ENCODE assay signal across 17 cellular contexts in the genomic region with DNA sequence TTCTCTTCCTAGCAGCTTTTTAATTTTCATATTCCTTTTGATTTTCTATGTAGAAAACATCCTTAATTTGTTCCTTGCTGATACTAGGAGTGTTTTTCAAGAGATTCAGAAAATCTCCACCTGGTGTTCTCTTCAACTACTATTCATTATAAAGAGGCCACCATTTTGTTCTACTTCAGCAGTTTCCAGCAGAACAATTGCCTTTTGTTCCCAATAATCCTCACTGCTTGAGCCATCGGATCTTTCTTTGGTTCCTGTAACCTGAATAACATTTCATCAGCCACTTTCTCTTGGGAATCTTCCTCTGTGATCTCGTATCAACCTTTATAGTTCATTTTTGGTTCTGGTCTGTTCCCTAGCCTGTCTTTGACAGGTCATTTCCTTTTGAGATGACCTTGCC. TPM values are rescaled to one million over a fixed set of nuclear protein-coding genes. Genes with fewer than 3 reads are reported as not detected.
DNase-seq lines count a peak whose midpoint lies in the region; ATAC-seq and TF ChIP-seq lines count a peak whose summit lies in the region.
"Had no signal": no experiment of that assay in that cellular context is flagged by ENCODE, and none has a peak within 500 bp of the region (broad histone marks: within the 10 kb centered on the region; RNA-seq: fewer than 3 reads in every experiment).

No MANE protein-coding gene starts in this region.

- H3K79me2 ChIP-seq in neural progenitor cell (ENCODE audit: low read depth) = no peaks in the 10 kb centered on the region

- peak; percentile 22; the same call in 1 of the 2 replicates for ATAC-seq in WTC11
- ATAC-seq in HG03439 (IDR thresholded peaks at IDR 0.05; ENCODE audit: unreplicated experiment) = no peak
- ATAC-seq: CD8-positive, alpha-beta T cell had no signal

- peaks cover 4% of the 10 kb centered on the region for H3K36me3 ChIP-seq in neural progenitor cell
- H3K36me3 ChIP-seq in adrenal gland (replicated peaks in 1 of 2) = no peaks in the 10 kb centered on the region
- H3K36me3 ChIP-seq: HAP-1 had no signal

- POLR2A ChIA-PET in WTC11 (lab: Charles Lee) = no interaction called here

- CTCF ChIA-PET in WTC11 (lab: Charles Lee) = no interaction called here

- H3K27me3 ChIP-seq in neural progenitor cell = no peaks in the 10 kb centered on the region
- no peaks in the 10 kb centered on the region for H3K27me3 ChIP-seq in adrenal gland

- H3K27me3 Mint-ChIP-seq in WTC11 (ENCODE audit: low read depth) = no peaks in the 10 kb centered on the region
- H3K27me3 Mint-ChIP-seq in neural progenitor cell (ENCODE audit: insufficient read depth, low read depth) = peaks cover 3% of the 10 kb centered on the region

- no peaks in the 10 kb centered on the region for H3K9me3 ChIP-seq in neural progenitor cell (ENCODE audit: low read depth)
- no peaks in the 10 kb centered on the region for H3K9me3 ChIP-seq in adrenal gland (replicated peaks in 1 of 3)
- H3K9me3 ChIP-seq: Caco-2, HAP-1 had no signal

- H3K36me3 Mint-ChIP-seq in WTC11 (0 out of 2 replicates have a peak, but pooled peaks cover 2% of the 10 kb centered on the region), neural progenitor cell (no peaks in the 10 kb centered on the region)
- H3K36me3 Mint-ChIP-seq: CD14-positive monocyte; CD8-positive, alpha-beta T cell had no signal

- H3K27ac Mint-ChIP-seq in WTC11 (peak overlapping the region; percentile 7; the same call in 1 of the 2 replicates), neural progenitor cell (no peak overlapping the region)
- H3K27ac Mint-ChIP-seq: CD14-positive monocyte; CD8-positive, alpha-beta T cell had no signal

- DNase-seq in NCI-H510A treated with DMSO at 0.1 percent for 48 hours (lab: John Stamatoyannopoulos, UW) = peak; percentile 16
- DNase-seq in NCI-H510A (lab: John Stamatoyannopoulos, UW) = no peak
- DNase-seq in WTC11 (ENCODE audit: low spot score) = no peak
- peak; percentile 74 for DNase-seq in neural progenitor cell (ENCODE audit: low spot score)
- no peak for DNase-seq in adrenal gland
- no peak for DNase-seq in AML-193 (lab: John Stamatoyannopoulos, UW)
- DNase-seq: ACHN; Caco-2; CD8-positive, alpha-beta T cell; GM23248 had no signal

- no peak for TF ChIP-seq POLR2A in adrenal gland (IDR thresholded peaks at IDR 0.05)

- no peak overlapping the region for H3K9ac ChIP-seq in neural progenitor cell
- H3K9ac ChIP-seq: GM23248 had no signal

- H3K4me3 ChIP-seq in neural progenitor cell (no peak overlapping the region), adrenal gland (no peak overlapping the region)
- H3K4me3 ChIP-seq: GM23248, HAP-1 had no signal

- H3K4me1 Mint-ChIP-seq in WTC11 (peaks cover 24% of the 10 kb centered on the region), neural progenitor cell (peaks cover 9% of the 10 kb centered on the region)
- H3K4me1 Mint-ChIP-seq: CD14-positive monocyte had no signal

- 53 to 60% (median 57%) methylated on average over 2 of the region's 2 CpGs for WGBS in adrenal gland, 4 donors

- H3K9me3 Mint-ChIP-seq in WTC11 = peaks cover 37% of the 10 kb centered on the region
- H3K9me3 Mint-ChIP-seq in neural progenitor cell = peaks cover 14% of the 10 kb centered on the region
- H3K9me3 Mint-ChIP-seq: CD8-positive, alpha-beta T cell had no signal

- H4K20me1 ChIP-seq in neural progenitor cell (ENCODE audit: low read depth) = no peaks in the 10 kb centered on the region

- peak overlapping the region; percentile 55 for H3K4me2 ChIP-seq in neural progenitor cell

- H2AFZ ChIP-seq in neural progenitor cell (replicated peaks) = no peak overlapping the region
- H2AFZ ChIP-seq: GM23248 had no signal

- H3K27ac ChIP-seq in neural progenitor cell = peak overlapping the region; percentile 60
- no peak overlapping the region for H3K27ac ChIP-seq in adrenal gland
- H3K27ac ChIP-seq: GM23248 had no signal

- peaks cover 16% of the 10 kb centered on the region for H3F3A ChIP-seq in neural progenitor cell (ENCODE audit: low read depth)

- H3K4me3 Mint-ChIP-seq in WTC11 (no peak overlapping the region), neural progenitor cell (no peak overlapping the region)
- H3K4me3 Mint-ChIP-seq: CD14-positive monocyte; CD8-positive, alpha-beta T cell had no signal

- TF ChIP-seq CTCF in WTC11 (IDR thresholded peaks at IDR 0.05) (no peak), neural progenitor cell (IDR thresholded peaks at IDR 0.05) (no peak), adrenal gland (IDR thresholded peaks at IDR 0.05) (no peak)

- H3K4me1 ChIP-seq in neural progenitor cell (peaks cover 18% of the 10 kb centered on the region), adrenal gland (replicated peaks in 1 of 2) (no peaks in the 10 kb centered on the region)
- H3K4me1 ChIP-seq: Caco-2, HAP-1 had no signal

- intact Hi-C loops in adrenal gland (cut with DNase I) = no loop called here

TF ChIP-seq in WTC11, 78 proteins besides CTCF, POLR2A, EP300 and RAD21 (continues in another document):
- no peak for TF ChIP-seq PRRX2 (CRISPR knock-in tag; IDR thresholded peaks at IDR 0.05)
- no peak for TF ChIP-seq ZNF232 (CRISPR knock-in tag; IDR thresholded peaks at IDR 0.05)
- TF ChIP-seq, protein P1, sequence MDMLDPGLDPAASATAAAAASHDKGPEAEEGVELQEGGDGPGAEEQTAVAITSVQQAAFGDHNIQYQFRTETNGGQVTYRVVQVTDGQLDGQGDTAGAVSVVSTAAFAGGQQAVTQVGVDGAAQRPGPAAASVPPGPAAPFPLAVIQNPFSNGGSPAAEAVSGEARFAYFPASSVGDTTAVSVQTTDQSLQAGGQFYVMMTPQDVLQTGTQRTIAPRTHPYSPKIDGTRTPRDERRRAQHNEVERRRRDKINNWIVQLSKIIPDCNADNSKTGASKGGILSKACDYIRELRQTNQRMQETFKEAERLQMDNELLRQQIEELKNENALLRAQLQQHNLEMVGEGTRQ (CRISPR knock-in tag; IDR thresholded peaks at IDR 0.05) = no peak
- TF ChIP-seq RELA (CRISPR knock-in tag; IDR thresholded peaks at IDR 0.05; ENCODE audit: borderline replicate concordance) = no peak
- TF ChIP-seq HMGA2 (CRISPR knock-in tag; IDR thresholded peaks at IDR 0.05) = no peak
- TF ChIP-seq NFATC4 (CRISPR knock-in tag; IDR thresholded peaks at IDR 0.05) = no peak
- TF ChIP-seq ZNF263 (CRISPR knock-in tag; IDR thresholded peaks at IDR 0.05; ENCODE audit: low read depth) = no peak
- TF ChIP-seq FOXK1 (CRISPR knock-in tag; IDR thresholded peaks at IDR 0.05) = no peak
- TF ChIP-seq, protein P2, sequence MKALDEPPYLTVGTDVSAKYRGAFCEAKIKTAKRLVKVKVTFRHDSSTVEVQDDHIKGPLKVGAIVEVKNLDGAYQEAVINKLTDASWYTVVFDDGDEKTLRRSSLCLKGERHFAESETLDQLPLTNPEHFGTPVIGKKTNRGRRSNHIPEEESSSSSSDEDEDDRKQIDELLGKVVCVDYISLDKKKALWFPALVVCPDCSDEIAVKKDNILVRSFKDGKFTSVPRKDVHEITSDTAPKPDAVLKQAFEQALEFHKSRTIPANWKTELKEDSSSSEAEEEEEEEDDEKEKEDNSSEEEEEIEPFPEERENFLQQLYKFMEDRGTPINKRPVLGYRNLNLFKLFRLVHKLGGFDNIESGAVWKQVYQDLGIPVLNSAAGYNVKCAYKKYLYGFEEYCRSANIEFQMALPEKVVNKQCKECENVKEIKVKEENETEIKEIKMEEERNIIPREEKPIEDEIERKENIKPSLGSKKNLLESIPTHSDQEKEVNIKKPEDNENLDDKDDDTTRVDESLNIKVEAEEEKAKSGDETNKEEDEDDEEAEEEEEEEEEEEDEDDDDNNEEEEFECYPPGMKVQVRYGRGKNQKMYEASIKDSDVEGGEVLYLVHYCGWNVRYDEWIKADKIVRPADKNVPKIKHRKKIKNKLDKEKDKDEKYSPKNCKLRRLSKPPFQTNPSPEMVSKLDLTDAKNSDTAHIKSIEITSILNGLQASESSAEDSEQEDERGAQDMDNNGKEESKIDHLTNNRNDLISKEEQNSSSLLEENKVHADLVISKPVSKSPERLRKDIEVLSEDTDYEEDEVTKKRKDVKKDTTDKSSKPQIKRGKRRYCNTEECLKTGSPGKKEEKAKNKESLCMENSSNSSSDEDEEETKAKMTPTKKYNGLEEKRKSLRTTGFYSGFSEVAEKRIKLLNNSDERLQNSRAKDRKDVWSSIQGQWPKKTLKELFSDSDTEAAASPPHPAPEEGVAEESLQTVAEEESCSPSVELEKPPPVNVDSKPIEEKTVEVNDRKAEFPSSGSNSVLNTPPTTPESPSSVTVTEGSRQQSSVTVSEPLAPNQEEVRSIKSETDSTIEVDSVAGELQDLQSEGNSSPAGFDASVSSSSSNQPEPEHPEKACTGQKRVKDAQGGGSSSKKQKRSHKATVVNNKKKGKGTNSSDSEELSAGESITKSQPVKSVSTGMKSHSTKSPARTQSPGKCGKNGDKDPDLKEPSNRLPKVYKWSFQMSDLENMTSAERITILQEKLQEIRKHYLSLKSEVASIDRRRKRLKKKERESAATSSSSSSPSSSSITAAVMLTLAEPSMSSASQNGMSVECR (CRISPR knock-in tag; IDR thresholded peaks at IDR 0.05; ENCODE audit: borderline replicate concordance) = no peak
- TF ChIP-seq, protein P3, sequence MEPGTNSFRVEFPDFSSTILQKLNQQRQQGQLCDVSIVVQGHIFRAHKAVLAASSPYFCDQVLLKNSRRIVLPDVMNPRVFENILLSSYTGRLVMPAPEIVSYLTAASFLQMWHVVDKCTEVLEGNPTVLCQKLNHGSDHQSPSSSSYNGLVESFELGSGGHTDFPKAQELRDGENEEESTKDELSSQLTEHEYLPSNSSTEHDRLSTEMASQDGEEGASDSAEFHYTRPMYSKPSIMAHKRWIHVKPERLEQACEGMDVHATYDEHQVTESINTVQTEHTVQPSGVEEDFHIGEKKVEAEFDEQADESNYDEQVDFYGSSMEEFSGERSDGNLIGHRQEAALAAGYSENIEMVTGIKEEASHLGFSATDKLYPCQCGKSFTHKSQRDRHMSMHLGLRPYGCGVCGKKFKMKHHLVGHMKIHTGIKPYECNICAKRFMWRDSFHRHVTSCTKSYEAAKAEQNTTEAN (CRISPR knock-in tag; IDR thresholded peaks at IDR 0.05) = no peak

RNA-seq across cellular contexts. Expression of a gene that starts 1.8 kb away (rescaled TPM):
- total RNA-seq in WTC11 (2021) (not detected in 3 replicates), neural progenitor cell (ENCODE audit: low replicate concordance) (not detected in 2 replicates), adrenal gland (not detected)
- polyA plus RNA-seq in adrenal gland = not detected
- total RNA-seq: A172; Caco-2; CD8-positive, alpha-beta T cell; Daoy; GM23248; HT1080 had no signal
- polyA plus RNA-seq: BJ, CD14-positive monocyte, GM23248 had no signal

RNA-seq across cellular contexts. Expression of a gene that starts 19.2 kb away (rescaled TPM):
- total RNA-seq in WTC11 (2021) (not detected in 3 replicates), neural progenitor cell (ENCODE audit: low replicate concordance) (not detected in 2 replicates), adrenal gland (not detected)
- polyA plus RNA-seq in adrenal gland = not detected
- total RNA-seq: A172; Caco-2; CD8-positive, alpha-beta T cell; Daoy; GM23248; HT1080 had no signal
- polyA plus RNA-seq: BJ, CD14-positive monocyte had no signal

RNA-seq across cellular contexts. Expression of a gene that starts 32.8 kb away (rescaled TPM):
- total RNA-seq in WTC11 (2021) (not detected in 3 replicates), neural progenitor cell (ENCODE audit: low replicate concordance) (not detected in 2 replicates), adrenal gland (not detected)
- polyA plus RNA-seq in adrenal gland = not detected
- total RNA-seq: A172; Caco-2; CD8-positive, alpha-beta T cell; Daoy; GM23248; HT1080 had no signal
- polyA plus RNA-seq: BJ, CD14-positive monocyte, GM23248 had no signal

RNA-seq across cellular contexts. Expression of a gene that starts 44.2 kb away (rescaled TPM):
- 0.07 to 0.27 TPM (median 0.07 TPM) in 3 replicates for total RNA-seq in WTC11 (2021)
- 0.36 and 0.50 TPM in 2 replicates for total RNA-seq in neural progenitor cell (ENCODE audit: low replicate concordance)
- total RNA-seq in adrenal gland = under 1 TPM in 4 of 8 donors, not detected in 4; 0.07 to 0.28 (median 0.11) TPM
- polyA plus RNA-seq in adrenal gland = not detected
- total RNA-seq: A172; Caco-2; CD8-positive, alpha-beta T cell; Daoy; GM23248; HT1080 had no signal
- polyA plus RNA-seq: BJ, CD14-positive monocyte, GM23248 had no signal

RNA-seq across cellular contexts. Expression of a gene that starts 48.6 kb away (rescaled TPM):
- 0.16 to 0.26 TPM (median 0.23 TPM) in 3 replicates for total RNA-seq in WTC11 (2021)
- 0.56 TPM in 1 of 2 replicates, not detected in the other for total RNA-seq in neural progenitor cell (ENCODE audit: low replicate concordance)
- under 1 TPM in 2 of 8 donors, not detected in 6; 0.28 to 0.34 TPM for total RNA-seq in adrenal gland
- polyA plus RNA-seq in adrenal gland = not detected
- total RNA-seq: A172; Caco-2; CD8-positive, alpha-beta T cell; Daoy; HT1080 had no signal
- polyA plus RNA-seq: CD14-positive monocyte, GM23248 had no signal

Comparison
In these comparisons a context has a peak if more than half of its experiments do, and no peak if none do; other contexts are left out.
1. DNase-seq: peak in NCI-H510A treated with DMSO at 0.1 percent for 48 hours (single experiment) and neural progenitor cell (single experiment); none in NCI-H510A (single experiment), WTC11 (single experiment), adrenal gland (0 of 7) and AML-193 (0 of 2).